Comparison of ENCODE assay signal across 8 cellular contexts in the genomic region with DNA sequence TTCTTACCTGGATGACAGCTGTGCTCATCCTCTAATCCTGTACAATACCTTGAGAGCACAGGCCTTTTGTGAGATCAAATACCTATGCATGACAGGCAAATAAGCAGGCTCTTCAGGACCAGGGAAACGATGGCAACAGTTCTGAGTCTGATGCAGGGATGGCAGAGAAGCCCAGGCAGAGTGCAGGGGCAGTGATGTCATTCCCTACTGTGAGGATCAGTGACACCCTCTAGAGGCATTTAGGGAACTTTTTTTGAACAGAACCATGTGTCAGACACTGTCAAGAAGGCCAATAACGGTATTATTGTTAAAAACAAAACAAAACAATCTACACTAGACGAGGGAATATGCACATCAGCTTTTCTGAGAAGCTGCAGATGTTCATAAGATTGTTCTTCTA.
DNase-seq lines count a peak whose midpoint lies in the region; ATAC-seq lines count a peak whose summit lies in the region.

No MANE protein-coding gene starts in this region.

- H3K4me3 ChIP-seq in GM23248: no peak overlapping the region

- no peaks in the 10 kb centered on the region for H3K9me3 Mint-ChIP-seq in activated CD4-positive, alpha-beta T cell treated with anti-CD3 and anti-CD28 coated beads, Interleukin-2, amount 10 ng/mL, durations not matched to agents 24 days and 14 days

- H3K9me2 ChIP-seq in GM23248 (ENCODE audit: insufficient read depth): no peaks in the 10 kb centered on the region

- no peaks in the 10 kb centered on the region for H3K36me3 ChIP-seq in GM23248 (ENCODE audit: low read depth)

- H2AFZ ChIP-seq in GM23248: no peak overlapping the region

- H3K36me3 Mint-ChIP-seq in activated CD4-positive, alpha-beta T cell treated with anti-CD3 and anti-CD28 coated beads, Interleukin-2, amount 10 ng/mL, durations not matched to agents 24 days and 14 days (ENCODE audit: low read depth): no peaks in the 10 kb centered on the region

- 0 out of 2 replicates have a peak, but pooled peaks cover 9% of the 10 kb centered on the region for H3K27me3 ChIP-seq in GM23248 (replicated peaks; ENCODE audit: insufficient read depth)

- H3K4me2 ChIP-seq in GM23248 (ENCODE audit: unreplicated experiment): no peak overlapping the region

- no peaks in the 10 kb centered on the region for H4K20me1 ChIP-seq in GM23248 (ENCODE audit: insufficient read depth)

- H3K4me1 Mint-ChIP-seq in activated CD4-positive, alpha-beta T cell treated with anti-CD3 and anti-CD28 coated beads, Interleukin-2, amount 10 ng/mL, durations not matched to agents 24 days and 14 days: no peaks in the 10 kb centered on the region

- no peak for ATAC-seq in HG03095 (IDR thresholded peaks at IDR 0.05; ENCODE audit: unreplicated experiment)
- no peak for ATAC-seq in HG02588 (IDR thresholded peaks at IDR 0.05; ENCODE audit: unreplicated experiment)
- ATAC-seq in HG03460 (IDR thresholded peaks at IDR 0.05; ENCODE audit: unreplicated experiment): no peak

- no peaks in the 10 kb centered on the region for H3K9me3 ChIP-seq in GM23248 (ENCODE audit: low read depth)

- peak; percentile 72 for DNase-seq in Ammon's horn (ENCODE audit: low spot score)
- peak; percentile 79 for DNase-seq in GM23248
- DNase-seq in SKM-1 treated with dmso at 0.1 percent for 144 hours (lab: John Stamatoyannopoulos, UW; ENCODE audit: unreplicated experiment): peak; percentile 53
- peak; percentile 64 for DNase-seq in hepatic stellate cell (ENCODE audit: low spot score)
- DNase-seq in activated CD4-positive, alpha-beta T cell treated with anti-CD3 and anti-CD28 coated beads, Interleukin-2, amount 10 ng/mL, durations not matched to agents 24 days and 14 days: no peak

- no peaks in the 10 kb centered on the region for H3F3A ChIP-seq in GM23248 (ENCODE audit: insufficient read depth)

- H3K79me2 ChIP-seq in GM23248 (ENCODE audit: insufficient read depth): no peaks in the 10 kb centered on the region

- H3K9ac ChIP-seq in GM23248: no peak overlapping the region

- WGBS in GM23248 (ENCODE audit: low coverage in 1 of 2, low lambda C conversion rate in 2 of 2, missing lambda C conversion rate in 2 of 2), 2 experiments: 0 to 4% methylated on average over 3 of the region's 3 CpGs

- in situ Hi-C loops in GM23248 (cut with MboI): no loop called here

- H3K4me1 ChIP-seq in GM23248 (ENCODE audit: insufficient read depth): no peaks in the 10 kb centered on the region

- intact Hi-C loops in activated CD4-positive, alpha-beta T cell treated with anti-CD3 and anti-CD28 coated beads, Interleukin-2, amount 10 ng/mL, durations not matched to agents 24 days and 14 days (cut with micrococcal nuclease): no loop called here

- H3K27ac Mint-ChIP-seq in activated CD4-positive, alpha-beta T cell treated with anti-CD3 and anti-CD28 coated beads, Interleukin-2, amount 10 ng/mL, durations not matched to agents 24 days and 14 days: no peak overlapping the region

- H3K27me3 Mint-ChIP-seq in activated CD4-positive, alpha-beta T cell treated with anti-CD3 and anti-CD28 coated beads, Interleukin-2, amount 10 ng/mL, durations not matched to agents 24 days and 14 days: peaks cover 5% of the 10 kb centered on the region

- no peak overlapping the region for H3K27ac ChIP-seq in GM23248

- no peak overlapping the region for H3K4me3 Mint-ChIP-seq in activated CD4-positive, alpha-beta T cell treated with anti-CD3 and anti-CD28 coated beads, Interleukin-2, amount 10 ng/mL, durations not matched to agents 24 days and 14 days
